Comparison of ENCODE assay signal across 24 cellular contexts in the genomic region with DNA sequence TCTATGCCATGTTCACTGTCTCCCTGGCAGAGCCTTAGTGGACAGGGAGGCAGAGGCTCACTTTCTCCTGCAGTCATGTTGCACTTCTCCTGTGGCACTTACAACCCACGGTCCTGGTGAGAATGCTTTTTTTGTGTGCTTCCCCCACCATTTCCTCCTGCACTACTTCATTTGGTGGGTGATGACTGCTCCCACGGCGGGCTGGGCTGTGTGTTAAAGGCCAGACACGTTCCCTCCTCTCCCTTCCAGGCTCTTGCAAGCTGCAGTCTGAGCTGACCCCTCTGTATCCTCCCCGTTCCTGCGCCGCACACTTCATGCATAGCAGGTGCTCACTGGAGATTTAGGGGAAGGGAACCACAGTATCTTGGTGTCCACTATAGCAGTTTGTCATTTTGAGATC.
A peak's percentile ranks its signal among the peaks of the same experiment; 100 is the strongest.
DNase-seq lines count a peak whose midpoint lies in the region; ATAC-seq and TF ChIP-seq lines count a peak whose summit lies in the region.
"Had no signal": no experiment of that assay in that cellular context is flagged by ENCODE, and none has a peak within 500 bp of the region (broad histone marks: within the 10 kb centered on the region; RNA-seq: fewer than 3 reads in every experiment).

No MANE protein-coding gene starts in this region.

- no peak for ATAC-seq in CD4-positive, alpha-beta T cell (ENCODE audit: poor library complexity)
- ATAC-seq in HG02798 (IDR thresholded peaks at IDR 0.05; ENCODE audit: poor library complexity, unreplicated experiment) = no peak
- ATAC-seq in activated CD8-positive, alpha-beta T cell treated with anti-CD3 and anti-CD28 coated beads for 36 hours = no peak

- H3K79me2 ChIP-seq in neural progenitor cell (ENCODE audit: low read depth) = no peaks in the 10 kb centered on the region

- no peak for DNase-seq in CD4-positive, alpha-beta T cell
- DNase-seq in NCI-H69 (lab: John Stamatoyannopoulos, UW) (peak; percentile 44), glutamatergic neuron (no peak), neural progenitor cell (ENCODE audit: low spot score) (no peak), NCI-H2081 treated with DMSO at 0.1 percent for 48 hours (lab: John Stamatoyannopoulos, UW) (no peak), pons (ENCODE audit: low spot score) (no peak)
- DNase-seq in activated CD8-positive, alpha-beta T cell treated with anti-CD3 and anti-CD28 coated beads for 36 hours = no peak
- DNase-seq: activated CD4-positive, alpha-beta T cell treated with anti-CD3 and anti-CD28 coated beads for 1 hour; activated CD8-positive, alpha-beta memory T cell treated with anti-CD3 and anti-CD28 coated beads for 24 hours; activated gamma-delta T cell; activated T-cell treated with anti-CD3 and anti-CD28 coated beads, Interleukin-2, amount 50 U/mL, for 1 hour; COR-L47; cortex of kidney; DND-41; islet precursor cell; KBM-7; NCI-H1436 treated with DMSO at 0.1 percent for 48 hours; occipital lobe; SHP77 treated with DMSO at 0.1 percent for 48 hours; stimulated activated CD4-positive, alpha-beta T cell treated with anti-CD3 and anti-CD28 coated beads, Interleukin-2, amount 100 ng/mL, for 48 hours; stimulated activated naive CD4-positive, alpha-beta T cell treated with Interleukin-2 at 50 U/mL for 16 hours had no signal

- H3K27ac Mint-ChIP-seq in CD4-positive, alpha-beta T cell = no peak overlapping the region
- H3K27ac Mint-ChIP-seq in glutamatergic neuron (ENCODE audit: unreplicated experiment) (peak overlapping the region; percentile 97), neural progenitor cell (peak overlapping the region; percentile 57)
- H3K27ac Mint-ChIP-seq in activated CD8-positive, alpha-beta T cell treated with anti-CD3 and anti-CD28 coated beads for 36 hours = no peak overlapping the region

- CTCF ChIA-PET in CD4-positive, alpha-beta T cell (lab: Charles Lee) = no interaction called here
- CTCF ChIA-PET in activated CD8-positive, alpha-beta T cell treated with anti-CD3 and anti-CD28 coated beads for 36 hours (lab: Charles Lee) = no interaction called here

- H3K36me3 Mint-ChIP-seq in CD4-positive, alpha-beta T cell (ENCODE audit: low read depth) = no peaks in the 10 kb centered on the region
- H3K36me3 Mint-ChIP-seq in glutamatergic neuron (ENCODE audit: unreplicated experiment) (no peaks in the 10 kb centered on the region), neural progenitor cell (no peaks in the 10 kb centered on the region)
- no peaks in the 10 kb centered on the region for H3K36me3 Mint-ChIP-seq in activated CD8-positive, alpha-beta T cell treated with anti-CD3 and anti-CD28 coated beads for 36 hours (ENCODE audit: low read depth)

- H3K27ac ChIP-seq in CD4-positive, alpha-beta T cell (ENCODE audit: low read depth, low read length) = no peak overlapping the region
- no peak overlapping the region for H3K27ac ChIP-seq in neural progenitor cell
- H3K27ac ChIP-seq: thoracic aorta had no signal

- peaks cover 6% of the 10 kb centered on the region for H3K4me1 ChIP-seq in neural progenitor cell

- intact Hi-C loops in CD4-positive, alpha-beta T cell (cut with DNase I, micrococcal nuclease) = no loop called here
- intact Hi-C loops in activated CD8-positive, alpha-beta T cell treated with anti-CD3 and anti-CD28 coated beads for 36 hours (cut with micrococcal nuclease) = no loop called here

- no peak overlapping the region for H2AFZ ChIP-seq in neural progenitor cell (replicated peaks)

- peaks cover 41% of the 10 kb centered on the region for H3K27me3 Mint-ChIP-seq in CD4-positive, alpha-beta T cell
- peaks cover 21% of the 10 kb centered on the region for H3K27me3 Mint-ChIP-seq in glutamatergic neuron (ENCODE audit: unreplicated experiment)
- peaks cover 26% of the 10 kb centered on the region for H3K27me3 Mint-ChIP-seq in neural progenitor cell (ENCODE audit: insufficient read depth, low read depth)
- peaks cover 23% of the 10 kb centered on the region for H3K27me3 Mint-ChIP-seq in activated CD8-positive, alpha-beta T cell treated with anti-CD3 and anti-CD28 coated beads for 36 hours

- H3K9ac ChIP-seq in neural progenitor cell = no peak overlapping the region

- H3F3A ChIP-seq in neural progenitor cell (ENCODE audit: low read depth) = no peaks in the 10 kb centered on the region

- H3K9me3 ChIP-seq in CD4-positive, alpha-beta T cell (ENCODE audit: control insufficient read depth, low read length) = no peaks in the 10 kb centered on the region
- no peaks in the 10 kb centered on the region for H3K9me3 ChIP-seq in neural progenitor cell (ENCODE audit: low read depth)
- H3K9me3 ChIP-seq: right atrium auricular region, thoracic aorta had no signal

- TF ChIP-seq CTCF in CD4-positive, alpha-beta T cell (IDR thresholded peaks at IDR 0.05) = no peak
- no peak for TF ChIP-seq CTCF in glutamatergic neuron (IDR thresholded peaks at IDR 0.05; ENCODE audit: partially characterized antibody, unreplicated experiment)
- TF ChIP-seq CTCF in neural progenitor cell (IDR thresholded peaks at IDR 0.05) = no peak
- TF ChIP-seq CTCF in activated CD8-positive, alpha-beta T cell treated with anti-CD3 and anti-CD28 coated beads for 36 hours (IDR thresholded peaks at IDR 0.05) = no peak

- no peaks in the 10 kb centered on the region for H3K9me3 Mint-ChIP-seq in CD4-positive, alpha-beta T cell
- H3K9me3 Mint-ChIP-seq in glutamatergic neuron (ENCODE audit: unreplicated experiment) = peaks cover 16% of the 10 kb centered on the region
- H3K9me3 Mint-ChIP-seq in neural progenitor cell = peaks cover 6% of the 10 kb centered on the region
- H3K9me3 Mint-ChIP-seq in activated CD8-positive, alpha-beta T cell treated with anti-CD3 and anti-CD28 coated beads for 36 hours = no peaks in the 10 kb centered on the region

- no peak overlapping the region for H3K4me2 ChIP-seq in neural progenitor cell

- POLR2A ChIA-PET in CD4-positive, alpha-beta T cell (lab: Charles Lee) = no interaction called here
- POLR2A ChIA-PET in activated CD8-positive, alpha-beta T cell treated with anti-CD3 and anti-CD28 coated beads for 36 hours (lab: Charles Lee) = no interaction called here

- H3K4me3 ChIP-seq in neural progenitor cell = no peak overlapping the region

- H3K4me1 Mint-ChIP-seq in CD4-positive, alpha-beta T cell (ENCODE audit: low read depth) = peaks cover 11% of the 10 kb centered on the region
- H3K4me1 Mint-ChIP-seq in glutamatergic neuron (ENCODE audit: low read depth, unreplicated experiment) (peaks cover 45% of the 10 kb centered on the region), neural progenitor cell (peaks cover 10% of the 10 kb centered on the region)
- H3K4me1 Mint-ChIP-seq in activated CD8-positive, alpha-beta T cell treated with anti-CD3 and anti-CD28 coated beads for 36 hours (ENCODE audit: low read depth) = no peaks in the 10 kb centered on the region

- H4K20me1 ChIP-seq in neural progenitor cell (ENCODE audit: low read depth) = no peaks in the 10 kb centered on the region

- peak overlapping the region; percentile 30 for H3K4me3 Mint-ChIP-seq in CD4-positive, alpha-beta T cell
- peak overlapping the region; percentile 55 for H3K4me3 Mint-ChIP-seq in glutamatergic neuron (ENCODE audit: unreplicated experiment)
- H3K4me3 Mint-ChIP-seq in neural progenitor cell = peak overlapping the region; percentile 80
- H3K4me3 Mint-ChIP-seq in activated CD8-positive, alpha-beta T cell treated with anti-CD3 and anti-CD28 coated beads for 36 hours = no peak overlapping the region

- peaks cover 12% of the 10 kb centered on the region for H3K27me3 ChIP-seq in CD4-positive, alpha-beta T cell (ENCODE audit: control insufficient read depth, insufficient read depth, low read length)
- H3K27me3 ChIP-seq in neural progenitor cell = peaks cover 37% of the 10 kb centered on the region
- H3K27me3 ChIP-seq: right atrium auricular region had no signal

- H3K36me3 ChIP-seq in neural progenitor cell = no peaks in the 10 kb centered on the region
- H3K36me3 ChIP-seq: right atrium auricular region, thoracic aorta had no signal

Comparison
In these comparisons a context has a peak if more than half of its experiments do, and no peak if none do; other contexts are left out.
1. H3K27ac Mint-ChIP-seq: peak in glutamatergic neuron (single experiment) and neural progenitor cell (single experiment); none in CD4-positive, alpha-beta T cell (single experiment) and activated CD8-positive, alpha-beta T cell treated with anti-CD3 and anti-CD28 coated beads for 36 hours (single experiment).